8 cellular contexts compared by ENCODE assay signal in the genomic region with DNA sequence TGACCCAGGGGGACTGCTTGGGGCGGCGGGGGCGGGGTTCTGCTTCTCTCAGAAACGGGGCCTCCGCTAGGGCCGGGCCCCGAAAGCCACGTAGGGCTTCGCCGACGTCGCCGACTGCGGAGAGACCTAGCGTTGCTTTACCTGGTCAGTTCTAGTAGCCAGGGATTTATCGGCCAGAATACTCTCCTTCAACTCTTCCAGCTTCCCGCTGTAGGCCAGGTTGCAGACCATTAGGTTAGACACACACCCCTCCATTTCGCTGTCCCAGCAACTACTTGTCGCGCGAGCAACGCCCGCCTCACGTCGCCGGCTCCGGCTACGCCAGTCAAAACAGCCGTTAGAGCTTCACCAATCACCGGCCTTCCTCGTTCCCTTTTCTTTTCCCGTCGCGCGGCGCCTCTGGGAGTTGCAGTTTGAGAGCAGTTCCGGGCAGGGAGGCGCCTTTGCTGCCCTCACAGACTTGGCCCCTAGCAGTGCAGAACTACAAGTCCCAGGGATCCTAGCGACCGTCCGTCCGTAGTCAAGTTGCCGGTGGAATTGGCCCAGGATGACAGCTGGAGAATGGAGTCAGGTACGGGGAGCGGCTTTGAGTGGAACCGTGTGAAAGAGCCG. TPM values are rescaled to one million over a fixed set of nuclear protein-coding genes. Genes with fewer than 3 reads are reported as not detected.
A peak's percentile ranks its signal among the peaks of the same experiment; 100 is the strongest.
DNase-seq lines count a peak whose midpoint lies in the region; ATAC-seq, FAIRE-seq and TF ChIP-seq lines count a peak whose summit lies in the region.

A gene with protein sequence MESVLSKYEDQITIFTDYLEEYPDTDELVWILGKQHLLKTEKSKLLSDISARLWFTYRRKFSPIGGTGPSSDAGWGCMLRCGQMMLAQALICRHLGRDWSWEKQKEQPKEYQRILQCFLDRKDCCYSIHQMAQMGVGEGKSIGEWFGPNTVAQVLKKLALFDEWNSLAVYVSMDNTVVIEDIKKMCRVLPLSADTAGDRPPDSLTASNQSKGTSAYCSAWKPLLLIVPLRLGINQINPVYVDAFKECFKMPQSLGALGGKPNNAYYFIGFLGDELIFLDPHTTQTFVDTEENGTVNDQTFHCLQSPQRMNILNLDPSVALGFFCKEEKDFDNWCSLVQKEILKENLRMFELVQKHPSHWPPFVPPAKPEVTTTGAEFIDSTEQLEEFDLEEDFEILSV (plus strand): TSS at position 513 of the 612 bp plus-strand sequence. CDS start 49 bp downstream, at position 562.
A gene with protein sequence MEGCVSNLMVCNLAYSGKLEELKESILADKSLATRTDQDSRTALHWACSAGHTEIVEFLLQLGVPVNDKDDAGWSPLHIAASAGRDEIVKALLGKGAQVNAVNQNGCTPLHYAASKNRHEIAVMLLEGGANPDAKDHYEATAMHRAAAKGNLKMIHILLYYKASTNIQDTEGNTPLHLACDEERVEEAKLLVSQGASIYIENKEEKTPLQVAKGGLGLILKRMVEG (minus strand): TSS at position 277 of the 612 bp plus-strand sequence. CDS start 22 bp downstream, at position 255.

- peak within 1 kb of the TSS; percentile 84 for H3K9ac ChIP-seq in HepG2 (ENCODE audit: insufficient read depth, low read depth, low read length)

- no peaks in the 10 kb centered on the region for H3K9me3 ChIP-seq in CD4-positive, alpha-beta T cell (ENCODE audit: control insufficient read depth, low read length)
- no peaks in the 10 kb centered on the region for H3K9me3 ChIP-seq in HepG2 (ENCODE audit: low read length)

- H3K27ac Mint-ChIP-seq in CD4-positive, alpha-beta T cell: no peak within 1 kb of the TSS

- peak; percentile 95 for ATAC-seq in CD4-positive, alpha-beta T cell (ENCODE audit: poor library complexity)
- peak; percentile 95 for ATAC-seq in GM19452 (IDR thresholded peaks at IDR 0.05; ENCODE audit: unreplicated experiment)
- ATAC-seq in HG03571 (IDR thresholded peaks at IDR 0.05; ENCODE audit: unreplicated experiment): peak; percentile 96
- peak; percentile 97 for ATAC-seq in HepG2

- in situ Hi-C loops in HepG2 (cut with HindIII; ENCODE audit: extremely low pct_ligation_motif_present, low pct_unique_long_range_greater_than_20kb): no loop called here

- intact Hi-C loops in CD4-positive, alpha-beta T cell (cut with DNase I, micrococcal nuclease): loop anchor here (5.0 to 10.0 kb wide), 4 partner anchors 459 to 1446 kb away; partner anchors contain the start of genes RBM41 (in 2 of the 2) and NXT2 (in 1 of the 2)
- intact Hi-C loops in HepG2 (cut with micrococcal nuclease; ENCODE audit: unreplicated experiment): no loop called here

- peak within 1 kb of the TSS; percentile 27 for H2AFZ ChIP-seq in HepG2 (ENCODE audit: low read length)

- H3K79me2 ChIP-seq in HepG2 (ENCODE audit: insufficient read depth, low read length): peaks cover 17% of the 10 kb centered on the region

- H3K27me3 ChIP-seq in CD4-positive, alpha-beta T cell (ENCODE audit: control insufficient read depth, insufficient read depth, low read length): no peaks in the 10 kb centered on the region
- H3K27me3 ChIP-seq in HepG2 (ENCODE audit: control insufficient read depth in 1 of 2, insufficient read depth in 2 of 2, low read length in 2 of 2): no peaks in the 10 kb centered on the region; a peak in 1 of 5 replicates

- peak within 1 kb of the TSS; percentile 82 for H3K4me2 ChIP-seq in HepG2 (ENCODE audit: low read depth, low read length)

- peaks cover 8% of the 10 kb centered on the region for H3K4me1 Mint-ChIP-seq in CD4-positive, alpha-beta T cell (ENCODE audit: low read depth)

- FAIRE-seq in HepG2 (lab: Jason Lieb, UNC): peak; percentile 99

- H3K36me3 Mint-ChIP-seq in CD4-positive, alpha-beta T cell (ENCODE audit: low read depth): peaks cover 5% of the 10 kb centered on the region

- no peak within 1 kb of the TSS for H3K4me3 Mint-ChIP-seq in CD4-positive, alpha-beta T cell

- no peaks in the 10 kb centered on the region for H4K20me1 ChIP-seq in HepG2 (ENCODE audit: insufficient read depth, low read length)

- WGBS in HepG2 (ENCODE audit: low lambda C conversion rate): 8% methylated on average over 16 of the region's 47 CpGs

- no peaks in the 10 kb centered on the region for H3K27me3 Mint-ChIP-seq in CD4-positive, alpha-beta T cell

- H3K4me3 ChIP-seq in HepG2 (replicated peaks in 1 of 3; ENCODE audit: insufficient read depth in 1 of 3, low read depth in 2 of 3, low read length in 3 of 3): peak within 1 kb of the TSS; percentile 79 to 89 (median 80)

- no peak for TF ChIP-seq RAD21 in HepG2 (CRISPR knock-in tag; IDR thresholded peaks at IDR 0.05)

- POLR2A ChIA-PET in CD4-positive, alpha-beta T cell (lab: Charles Lee): interaction anchor here (0.7 to 2.1 kb wide), 12 partner anchors 11 to 1092 kb away, joined by 3 to 14 read pairs (median 4); partner anchors contain the start of genes MID2 and PRPS1
- POLR2A ChIA-PET in HepG2 (lab: Yijun Ruan, JAX): interaction anchor here (0.7 to 1.2 kb wide), 3 partner anchors 9 to 463 kb away, joined by 3 to 4 read pairs (median 3); partner anchors contain the start of gene PRPS1

- peak; percentile 65 to 88 for TF ChIP-seq POLR2A in HepG2 (IDR thresholded peaks at IDR 0.05; ENCODE audit: insufficient read depth in 1 of 2, low read depth in 2 of 2, low read length in 2 of 2)

- DNase-seq in CD4-positive, alpha-beta T cell: peak; percentile 75 to 87 (median 81)
- DNase-seq in NCI-H748 treated with DMSO at 0.1 percent for 48 hours (lab: John Stamatoyannopoulos, UW): peak; percentile 92
- DNase-seq in activated CD4-positive, alpha-beta T cell treated with anti-CD3 and anti-CD28 coated beads, Interleukin-2, amount 50 U/mL, for 1 hour: peak; percentile 85
- DNase-seq in dermis microvascular lymphatic vessel endothelial cell (ENCODE audit: low read depth in 2 of 2): peak; percentile 88 to 96
- peak; percentile 92 for DNase-seq in HepG2 (ENCODE audit: low spot score)
- DNase-seq in stimulated activated CD4-positive, alpha-beta T cell treated with anti-CD3 and anti-CD28 coated beads, Interleukin-2, amount 100 ng/mL, for 48 hours: peak; percentile 71 to 74

- no peak for TF ChIP-seq EP300 in HepG2 (IDR thresholded peaks at IDR 0.05; ENCODE audit: low read depth in 2 of 2, low read length in 2 of 2)
- TF ChIP-seq EP300 in HepG2 (CRISPR knock-in tag; IDR thresholded peaks at IDR 0.05; ENCODE audit: borderline replicate concordance): no peak

- peak within 1 kb of the TSS; percentile 72 for H3K27ac ChIP-seq in CD4-positive, alpha-beta T cell (ENCODE audit: low read depth, low read length)
- H3K27ac ChIP-seq in HepG2 (ENCODE audit: extremely low read length, insufficient read depth, low read length): peak within 1 kb of the TSS; percentile 95

- 0 out of 5 replicates have a peak, but pooled peaks cover 0 to 6% of the 10 kb centered on the region in 2 experiments for H3K36me3 ChIP-seq in HepG2 (replicated peaks in 1 of 2; ENCODE audit: control insufficient read depth in 1 of 2, insufficient read depth in 2 of 2, low read length in 2 of 2)

- H3K9me3 Mint-ChIP-seq in CD4-positive, alpha-beta T cell: no peaks in the 10 kb centered on the region

- no peak for TF ChIP-seq CTCF in CD4-positive, alpha-beta T cell (IDR thresholded peaks at IDR 0.05)
- TF ChIP-seq CTCF in HepG2 (CRISPR knock-in tag; IDR thresholded peaks at IDR 0.05): no peak; the same call in 1 of the 2 replicates

- H3K4me1 ChIP-seq in HepG2 (ENCODE audit: insufficient read depth, low read length): peaks cover 7% of the 10 kb centered on the region; the same call in 1 of the 2 replicates

- BruUV-seq in HepG2 (replicated peaks; lab: Mats Ljungman, UMichigan): no TSS peak

- CTCF ChIA-PET in CD4-positive, alpha-beta T cell (lab: Charles Lee): no interaction called here
- CTCF ChIA-PET in HepG2 (lab: Yijun Ruan, JAX; ENCODE audit: low intra/inter-chr PET ratio, low total read pairs): no interaction called here

RNA-seq across cellular contexts. Expression of the first gene that starts in this region (rescaled TPM):
- 1 to 10 TPM; 2.9 to 4.0 TPM for total RNA-seq in CD4-positive, alpha-beta T cell
- total RNA-seq in dermis microvascular lymphatic vessel endothelial cell (11.1 and 13.2 TPM in 2 replicates), HepG2 (2016; rRNA removed; fragmentation: Illumina TruSeq; extraction: Trizol) (6.3 and 10.5 TPM in 2 replicates)
- total RNA-seq in HepG2 (2016; cell fraction: cytosol; rRNA removed; fragmentation: Illumina TruSeq; extraction: Trizol; ENCODE audit: low read depth): 1.0 and 1.5 TPM in 2 replicates
- total RNA-seq in HepG2 (2016; cell fraction: insoluble cytoplasmic fraction; rRNA removed; fragmentation: Illumina TruSeq; extraction: Trizol): 5.5 and 9.2 TPM in 2 replicates
- 4.7 and 4.9 TPM in 2 replicates for total RNA-seq in HepG2 (2016; cell fraction: membrane; rRNA removed; fragmentation: Illumina TruSeq; extraction: Trizol)
- total RNA-seq in HepG2 (2016; cell fraction: nucleus; rRNA removed; fragmentation: Illumina TruSeq; extraction: Trizol): 3.6 and 4.0 TPM in 2 replicates
- 3.0 and 3.3 TPM in 2 replicates for polyA plus RNA-seq in HepG2 (2011; rRNA removed)
- polyA plus RNA-seq in HepG2 (2011; cell fraction: cytosol; rRNA removed): 1.3 and 2.3 TPM in 2 replicates
- polyA plus RNA-seq in HepG2 (2011; cell fraction: nucleus; rRNA removed): 1.8 and 2.1 TPM in 2 replicates
- polyA plus RNA-seq in HepG2 (2012): 2.3 and 2.9 TPM in 2 replicates
- polyA plus RNA-seq in HepG2 (2016; cell fraction: cytosol; fragmentation: Illumina TruSeq; extraction: Trizol; ENCODE audit: low read depth): 0.97 and 1.4 TPM in 2 replicates
- polyA plus RNA-seq in HepG2 (2016; cell fraction: insoluble cytoplasmic fraction; fragmentation: Illumina TruSeq; extraction: Trizol; ENCODE audit: low read depth): 8.4 and 10.2 TPM in 2 replicates
- polyA plus RNA-seq in HepG2 (2016; cell fraction: membrane; fragmentation: Illumina TruSeq; extraction: Trizol; ENCODE audit: low read depth): 3.1 and 4.0 TPM in 2 replicates
- polyA plus RNA-seq in HepG2 (2016; cell fraction: nucleus; fragmentation: Illumina TruSeq; extraction: Trizol; ENCODE audit: insufficient read depth, low read depth): 7.6 and 8.0 TPM in 2 replicates
- polyA minus RNA-seq in HepG2 (2011; rRNA and poly(A)+ RNA removed; ENCODE audit: low replicate concordance): 2.2 and 8.2 TPM in 2 replicates
- 2.7 and 4.2 TPM in 2 replicates for polyA minus RNA-seq in HepG2 (2011; cell fraction: cytosol; rRNA and poly(A)+ RNA removed)
- polyA minus RNA-seq in HepG2 (2011; cell fraction: nucleus; rRNA and poly(A)+ RNA removed): 2.3 and 6.5 TPM in 2 replicates

RNA-seq across cellular contexts. Expression of the second gene that starts in this region (rescaled TPM):
- 10 to 100 TPM; 18.6 to 24.1 TPM for total RNA-seq in CD4-positive, alpha-beta T cell
- total RNA-seq in dermis microvascular lymphatic vessel endothelial cell (59.7 and 65.0 TPM in 2 replicates), HepG2 (2016; rRNA removed; fragmentation: Illumina TruSeq; extraction: Trizol) (65.3 and 105 TPM in 2 replicates)
- 10.2 and 11.0 TPM in 2 replicates for total RNA-seq in HepG2 (2016; cell fraction: cytosol; rRNA removed; fragmentation: Illumina TruSeq; extraction: Trizol; ENCODE audit: low read depth)
- total RNA-seq in HepG2 (2016; cell fraction: insoluble cytoplasmic fraction; rRNA removed; fragmentation: Illumina TruSeq; extraction: Trizol): 65.9 and 116 TPM in 2 replicates
- 20.0 and 23.4 TPM in 2 replicates for total RNA-seq in HepG2 (2016; cell fraction: membrane; rRNA removed; fragmentation: Illumina TruSeq; extraction: Trizol)
- total RNA-seq in HepG2 (2016; cell fraction: nucleus; rRNA removed; fragmentation: Illumina TruSeq; extraction: Trizol): 23.9 and 24.4 TPM in 2 replicates
- 41.9 and 56.4 TPM in 2 replicates for polyA plus RNA-seq in HepG2 (2011; rRNA removed)
- polyA plus RNA-seq in HepG2 (2011; cell fraction: cytosol; rRNA removed): 37.0 and 54.8 TPM in 2 replicates
- 7.5 and 11.9 TPM in 2 replicates for polyA plus RNA-seq in HepG2 (2011; cell fraction: nucleus; rRNA removed)
- 48.2 and 48.7 TPM in 2 replicates for polyA plus RNA-seq in HepG2 (2012)
- polyA plus RNA-seq in HepG2 (2016; cell fraction: cytosol; fragmentation: Illumina TruSeq; extraction: Trizol; ENCODE audit: low read depth): 9.3 and 9.4 TPM in 2 replicates
- polyA plus RNA-seq in HepG2 (2016; cell fraction: insoluble cytoplasmic fraction; fragmentation: Illumina TruSeq; extraction: Trizol; ENCODE audit: low read depth): 101 and 109 TPM in 2 replicates
- 14.3 and 16.3 TPM in 2 replicates for polyA plus RNA-seq in HepG2 (2016; cell fraction: membrane; fragmentation: Illumina TruSeq; extraction: Trizol; ENCODE audit: low read depth)
- 29.3 and 31.7 TPM in 2 replicates for polyA plus RNA-seq in HepG2 (2016; cell fraction: nucleus; fragmentation: Illumina TruSeq; extraction: Trizol; ENCODE audit: insufficient read depth, low read depth)
- 14.0 and 23.7 TPM in 2 replicates for polyA minus RNA-seq in HepG2 (2011; rRNA and poly(A)+ RNA removed; ENCODE audit: low replicate concordance)
- 18.8 and 21.3 TPM in 2 replicates for polyA minus RNA-seq in HepG2 (2011; cell fraction: cytosol; rRNA and poly(A)+ RNA removed)
- 12.8 and 13.1 TPM in 2 replicates for polyA minus RNA-seq in HepG2 (2011; cell fraction: nucleus; rRNA and poly(A)+ RNA removed)

Comparison
In these comparisons a context has a peak if more than half of its experiments do, and no peak if none do; other contexts are left out.
1. Peak in every context shown above with its lines: DNase-seq, ATAC-seq, H3K4me3 ChIP-seq and H3K27ac ChIP-seq.